In genomic region chr16:81740163-81740562, GRCh38 we compare ENCODE assay signal across 10 cellular contexts.
DNase-seq lines count a peak whose midpoint lies in the region; ATAC-seq and TF ChIP-seq lines count a peak whose summit lies in the region.
"Had no signal": no experiment of that assay in that cellular context is flagged by ENCODE, and none has a peak within 500 bp of the region (broad histone marks: within the 10 kb centered on the region; RNA-seq: fewer than 3 reads in every experiment).

No MANE protein-coding gene starts in this region.

- ATAC-seq in HG02588 (IDR thresholded peaks at IDR 0.05; ENCODE audit: unreplicated experiment) = peak; percentile 67
- peak; percentile 27 for ATAC-seq in stimulated activated effector memory CD8-positive, alpha-beta T cell treated with anti-CD3 and anti-CD28 coated beads, Interleukin-12 subunit alpha, Interleukin-12 subunit beta, amount 100 ng/mL, for 72 hours

- H3K4me3 Mint-ChIP-seq in stimulated activated effector memory CD8-positive, alpha-beta T cell treated with anti-CD3 and anti-CD28 coated beads, Interleukin-12 subunit alpha, Interleukin-12 subunit beta, amount 100 ng/mL, for 72 hours = no peak overlapping the region

- H3K27ac Mint-ChIP-seq in stimulated activated effector memory CD8-positive, alpha-beta T cell treated with anti-CD3 and anti-CD28 coated beads, Interleukin-12 subunit alpha, Interleukin-12 subunit beta, amount 100 ng/mL, for 72 hours = no peak overlapping the region

- TF ChIP-seq RAD21 in Ishikawa (IDR thresholded peaks at IDR 0.05; ENCODE audit: low read depth) = no peak

- peaks cover 8% of the 10 kb centered on the region for H3K4me1 Mint-ChIP-seq in stimulated activated effector memory CD8-positive, alpha-beta T cell treated with anti-CD3 and anti-CD28 coated beads, Interleukin-12 subunit alpha, Interleukin-12 subunit beta, amount 100 ng/mL, for 72 hours

- H3K36me3 Mint-ChIP-seq in stimulated activated effector memory CD8-positive, alpha-beta T cell treated with anti-CD3 and anti-CD28 coated beads, Interleukin-12 subunit alpha, Interleukin-12 subunit beta, amount 100 ng/mL, for 72 hours = no peaks in the 10 kb centered on the region

- DNase-seq in DMS53 (lab: John Stamatoyannopoulos, UW) (peak; percentile 13), DMS53 treated with DMSO at 0.1 percent for 48 hours (lab: John Stamatoyannopoulos, UW; ENCODE audit: unreplicated experiment) (no peak), MV-4-11 (lab: John Stamatoyannopoulos, UW) (no peak), DMS153 (lab: John Stamatoyannopoulos, UW) (no peak), OCI-M2 (lab: John Stamatoyannopoulos, UW; ENCODE audit: unreplicated experiment) (no peak)
- no peak for DNase-seq in stimulated activated effector memory CD8-positive, alpha-beta T cell treated with anti-CD3 and anti-CD28 coated beads, Interleukin-12 subunit alpha, Interleukin-12 subunit beta, amount 100 ng/mL, for 72 hours (ENCODE audit: low spot score in 2 of 2)
- DNase-seq: NCI-H446 treated with DMSO at 0.1 percent for 48 hours, WERI-Rb-1 had no signal

- H3K9me3 Mint-ChIP-seq in stimulated activated effector memory CD8-positive, alpha-beta T cell treated with anti-CD3 and anti-CD28 coated beads, Interleukin-12 subunit alpha, Interleukin-12 subunit beta, amount 100 ng/mL, for 72 hours = no peaks in the 10 kb centered on the region

- TF ChIP-seq EP300 in Ishikawa (IDR thresholded peaks at IDR 0.05; ENCODE audit: borderline replicate concordance) = no peak

TF ChIP-seq in Ishikawa, 13 proteins besides CTCF, POLR2A, EP300 and RAD21:
- TF ChIP-seq, protein P1, sequence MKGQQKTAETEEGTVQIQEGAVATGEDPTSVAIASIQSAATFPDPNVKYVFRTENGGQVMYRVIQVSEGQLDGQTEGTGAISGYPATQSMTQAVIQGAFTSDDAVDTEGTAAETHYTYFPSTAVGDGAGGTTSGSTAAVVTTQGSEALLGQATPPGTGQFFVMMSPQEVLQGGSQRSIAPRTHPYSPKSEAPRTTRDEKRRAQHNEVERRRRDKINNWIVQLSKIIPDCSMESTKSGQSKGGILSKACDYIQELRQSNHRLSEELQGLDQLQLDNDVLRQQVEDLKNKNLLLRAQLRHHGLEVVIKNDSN (IDR thresholded peaks at IDR 0.05) = peak; percentile 51; the same call in 1 of the 2 replicates
- TF ChIP-seq NFIC (IDR thresholded peaks at IDR 0.05) = no peak
